8 cellular contexts compared by ENCODE assay signal in the genomic region with DNA sequence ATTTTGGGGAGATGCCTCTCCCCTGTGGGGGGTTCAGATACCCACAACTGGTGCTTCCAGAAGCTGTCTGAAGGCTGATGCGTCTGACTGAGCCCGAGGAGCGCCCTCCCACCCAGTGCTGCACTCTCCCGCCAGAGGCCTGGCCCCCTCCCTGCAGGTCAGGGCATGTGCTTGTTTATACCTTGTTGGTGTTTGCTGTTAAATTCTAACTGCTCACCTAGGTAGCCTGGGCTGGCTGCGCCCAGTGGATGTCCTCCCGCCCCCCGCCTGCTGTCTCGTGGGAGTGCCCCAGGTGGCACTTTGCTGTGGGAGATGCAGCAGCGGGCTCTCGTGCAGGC. TPM values are rescaled to one million over a fixed set of nuclear protein-coding genes. Genes with fewer than 3 reads are reported as not detected.
DNase-seq lines count a peak whose midpoint lies in the region; ATAC-seq and TF ChIP-seq lines count a peak whose summit lies in the region.

No MANE protein-coding gene starts in this region.

- H3K27ac ChIP-seq in CD4-positive, alpha-beta T cell (ENCODE audit: low read depth, low read length), result peak overlapping the region; percentile 86
- H3K27ac ChIP-seq in OCI-LY1 (ENCODE audit: low read depth, low read length, poor library complexity, severe bottlenecking) (peak overlapping the region; percentile 90), duodenal mucosa (ENCODE audit: low read depth, low read length) (peak overlapping the region; percentile 17), aorta (ENCODE audit: low read depth in 1 of 2, low read length in 2 of 2) (peak overlapping the region in 1 of 2 donors; percentile 22)

- peaks cover 9% of the 10 kb centered on the region; the same call in 1 of the 2 replicates for H3K36me3 ChIP-seq in OCI-LY1 (ENCODE audit: insufficient read depth, low read length)
- H3K36me3 ChIP-seq in duodenal mucosa (ENCODE audit: control insufficient read depth in 1 of 2, insufficient read depth in 2 of 2, low read length in 2 of 2), result peaks cover 0 to 8% of the 10 kb centered on the region in 2 donors
- no peaks in the 10 kb centered on the region for H3K36me3 ChIP-seq in aorta (ENCODE audit: control insufficient read depth in 1 of 2, insufficient read depth in 2 of 2, low read length in 1 of 2)

- H3K4me3 Mint-ChIP-seq in CD4-positive, alpha-beta T cell, result peak overlapping the region; percentile 56
- H3K4me3 Mint-ChIP-seq in T-helper 2 cell treated with Interferon-gamma antibody and Interleukin-4, amounts not matched to agents 5 μg/mL and 100 μg/mL, for 36 hours, result no peak overlapping the region

- TF ChIP-seq POLR2A in lower leg skin (IDR thresholded peaks at IDR 0.05), result no peak

- no peaks in the 10 kb centered on the region for H3K9me3 Mint-ChIP-seq in CD4-positive, alpha-beta T cell
- no peaks in the 10 kb centered on the region for H3K9me3 Mint-ChIP-seq in T-helper 2 cell treated with Interferon-gamma antibody and Interleukin-4, amounts not matched to agents 5 μg/mL and 100 μg/mL, for 36 hours

- no peaks in the 10 kb centered on the region for H4K20me1 ChIP-seq in OCI-LY1 (ENCODE audit: insufficient read depth, low read length)

- no peak for DNase-seq in CD4-positive, alpha-beta T cell
- DNase-seq in posterior vena cava (ENCODE audit: low spot score) (peak; percentile 75), aorta (no peak), Kasumi-1 (lab: John Stamatoyannopoulos, UW) (no peak), lower leg skin (ENCODE audit: low spot score in 2 of 2) (no peak)
- no peak for DNase-seq in T-helper 2 cell treated with Interferon-gamma antibody and Interleukin-4, amounts not matched to agents 5 μg/mL and 100 μg/mL, for 36 hours (ENCODE audit: low spot score)

- no peaks in the 10 kb centered on the region for H3K9me2 ChIP-seq in OCI-LY1 (ENCODE audit: low read depth, low read length)

- peaks cover 90% of the 10 kb centered on the region for H3K79me2 ChIP-seq in OCI-LY1 (ENCODE audit: insufficient read depth, low read length)

- H3K4me3 ChIP-seq in OCI-LY1 (ENCODE audit: low read depth, low read length, poor library complexity, severe bottlenecking), result peak overlapping the region; percentile 27
- no peak overlapping the region for H3K4me3 ChIP-seq in duodenal mucosa (ENCODE audit: low read depth in 1 of 2, low read length in 2 of 2)
- no peak overlapping the region for H3K4me3 ChIP-seq in aorta (ENCODE audit: low read length in 2 of 2)
- H3K4me3 ChIP-seq in lower leg skin (ENCODE audit: low read depth, poor library complexity, severe bottlenecking), result no peak overlapping the region

- no peaks in the 10 kb centered on the region for H3K27me3 Mint-ChIP-seq in CD4-positive, alpha-beta T cell
- no peaks in the 10 kb centered on the region for H3K27me3 Mint-ChIP-seq in T-helper 2 cell treated with Interferon-gamma antibody and Interleukin-4, amounts not matched to agents 5 μg/mL and 100 μg/mL, for 36 hours (ENCODE audit: low read depth)

- H3F3A ChIP-seq in OCI-LY1 (ENCODE audit: insufficient read depth, low read length), result 0 out of 2 replicates have a peak, but pooled peaks cover 5% of the 10 kb centered on the region

- ATAC-seq in CD4-positive, alpha-beta T cell (ENCODE audit: poor library complexity), result no peak
- ATAC-seq in aorta (ENCODE audit: low FRiP score), result no peak

- WGBS in aorta, 2 donors, result 77 to 78% methylated on average over 10 of the region's 10 CpGs
- WGBS in lower leg skin, 2 donors, result 47 to 51% methylated on average over 7 to 10 of the region's 10 CpGs

- H3K27ac Mint-ChIP-seq in CD4-positive, alpha-beta T cell, result peak overlapping the region; percentile 80
- no peak overlapping the region for H3K27ac Mint-ChIP-seq in T-helper 2 cell treated with Interferon-gamma antibody and Interleukin-4, amounts not matched to agents 5 μg/mL and 100 μg/mL, for 36 hours

- no peaks in the 10 kb centered on the region for H3K9me3 ChIP-seq in CD4-positive, alpha-beta T cell (ENCODE audit: control insufficient read depth, low read length)
- no peaks in the 10 kb centered on the region for H3K9me3 ChIP-seq in OCI-LY1 (ENCODE audit: low read length)
- no peaks in the 10 kb centered on the region for H3K9me3 ChIP-seq in duodenal mucosa (ENCODE audit: control insufficient read depth in 1 of 2, low read length in 2 of 2)
- no peaks in the 10 kb centered on the region for H3K9me3 ChIP-seq in aorta (ENCODE audit: control insufficient read depth, low read length)

- H3K4me1 ChIP-seq in OCI-LY1 (ENCODE audit: insufficient read depth, low read length, severe bottlenecking), result peaks cover 100% of the 10 kb centered on the region
- H3K4me1 ChIP-seq in duodenal mucosa (ENCODE audit: control insufficient read depth in 1 of 2, insufficient read depth in 2 of 2, low read length in 2 of 2), result peaks cover 95 to 97% of the 10 kb centered on the region in 2 donors
- no peaks in the 10 kb centered on the region for H3K4me1 ChIP-seq in aorta (ENCODE audit: control insufficient read depth in 1 of 2, insufficient read depth in 2 of 2, low read length in 2 of 2)

- H3K27me3 ChIP-seq in CD4-positive, alpha-beta T cell (ENCODE audit: control insufficient read depth, insufficient read depth, low read length), result no peaks in the 10 kb centered on the region
- no peaks in the 10 kb centered on the region for H3K27me3 ChIP-seq in OCI-LY1 (ENCODE audit: insufficient read depth, low read length)
- H3K27me3 ChIP-seq in duodenal mucosa (ENCODE audit: control insufficient read depth in 1 of 2, insufficient read depth in 2 of 2, low read length in 2 of 2), result no peaks in the 10 kb centered on the region
- H3K27me3 ChIP-seq in aorta (ENCODE audit: control insufficient read depth in 1 of 2, insufficient read depth in 2 of 2, low read length in 1 of 2), result no peaks in the 10 kb centered on the region

- H3K9ac ChIP-seq in OCI-LY1 (ENCODE audit: low read length) (peak overlapping the region; percentile 44; the same call in 1 of the 2 replicates), duodenal mucosa (ENCODE audit: low read depth in 1 of 2, low read length in 2 of 2) (no peak overlapping the region)

- peak overlapping the region; percentile 63 for H3K4me2 ChIP-seq in OCI-LY1 (ENCODE audit: low read length)

- H2AFZ ChIP-seq in OCI-LY1 (ENCODE audit: low read length), result no peak overlapping the region

- no peak for TF ChIP-seq CTCF in CD4-positive, alpha-beta T cell (IDR thresholded peaks at IDR 0.05)
- TF ChIP-seq CTCF in OCI-LY1 (IDR thresholded peaks at IDR 0.05; ENCODE audit: low read length) (no peak), lower leg skin (IDR thresholded peaks at IDR 0.05) (no peak)

- CTCF ChIA-PET in CD4-positive, alpha-beta T cell (lab: Charles Lee), result interaction anchor here (1.3 kb wide), 1 partner anchor 26 kb away, joined by 3 read pairs; no protein-coding TSS in a partner anchor

- H3K36me3 Mint-ChIP-seq in CD4-positive, alpha-beta T cell (ENCODE audit: low read depth), result peaks cover 55% of the 10 kb centered on the region
- peaks cover 41% of the 10 kb centered on the region for H3K36me3 Mint-ChIP-seq in T-helper 2 cell treated with Interferon-gamma antibody and Interleukin-4, amounts not matched to agents 5 μg/mL and 100 μg/mL, for 36 hours (ENCODE audit: low read depth)

- peaks cover 100% of the 10 kb centered on the region for H3K4me1 Mint-ChIP-seq in CD4-positive, alpha-beta T cell (ENCODE audit: low read depth)
- peaks cover 85% of the 10 kb centered on the region for H3K4me1 Mint-ChIP-seq in T-helper 2 cell treated with Interferon-gamma antibody and Interleukin-4, amounts not matched to agents 5 μg/mL and 100 μg/mL, for 36 hours (ENCODE audit: low read depth)

- POLR2A ChIA-PET in CD4-positive, alpha-beta T cell (lab: Charles Lee), result interaction anchor here (1.3 to 2.1 kb wide), 3 partner anchors 10 to 22 kb away, joined by 4 to 11 read pairs (median 10); a partner anchor contains a TSS

- intact Hi-C loops in CD4-positive, alpha-beta T cell (cut with DNase I, micrococcal nuclease), result no loop called here
- intact Hi-C loops in posterior vena cava (cut with DNase I) (loop anchor here in 1 of 2 donors (10.0 kb wide), 1 partner anchor 125 kb away; no protein-coding TSS in a partner anchor), aorta (cut with DNase I) (no loop called here), lower leg skin (cut with DNase I; ENCODE audit: low total_unique reads) (no loop called here)

RNA-seq across cellular contexts. Expression of a gene that starts 12.9 kb away (rescaled TPM):
- total RNA-seq in CD4-positive, alpha-beta T cell, result 100 to 1,000 TPM; 284 to 308 TPM
- total RNA-seq in posterior vena cava (10 to 100 TPM; 49.6 to 97.8 TPM), aorta (10 to 100 TPM; 31.3 to 58.7 TPM), lower leg skin (100 to 1,000 TPM in 2 of 4 donors, 10 to 100 TPM in 2; 50.8 to 151 (median 98.7) TPM)
- polyA plus RNA-seq in aorta, result 10 to 100 TPM; 27.2 to 35.9 TPM
